ENCODE assay signal across 16 cellular contexts in genomic region chr5:983238-983524, GRCh38. TPM values are rescaled to one million over a fixed set of nuclear protein-coding genes. Genes with fewer than 3 reads are reported as not detected.
A peak's percentile ranks its signal among the peaks of the same experiment; 100 is the strongest.
DNase-seq lines count a peak whose midpoint lies in the region; ATAC-seq, FAIRE-seq and TF ChIP-seq lines count a peak whose summit lies in the region.
"Had no signal": no experiment of that assay in that cellular context is flagged by ENCODE, and none has a peak within 500 bp of the region (broad histone marks: within the 10 kb centered on the region; RNA-seq: fewer than 3 reads in every experiment).

No MANE protein-coding gene starts in this region.

- TF ChIP-seq POLR2A in H1 (IDR thresholded peaks at IDR 0.05; ENCODE audit: control extremely low read depth in 1 of 2, low read depth in 2 of 2, low read length in 2 of 2) = no peak

- H2BK12ac ChIP-seq in H1 (ENCODE audit: low read depth, low read length) = 0 out of 2 replicates have a peak overlapping the region, but pooled peaks have one; percentile 60
- H2BK12ac ChIP-seq in trophoblast cell (ENCODE audit: low read length) = no peak overlapping the region

- CTCF ChIA-PET in H1 (lab: Charles Lee; ENCODE audit: partially characterized antibody) = interaction anchor here (1.0 to 5.0 kb wide), 14 partner anchors 9 to 204 kb away, joined by 4 to 39 read pairs (median 5); partner anchors contain the start of gene NKD2

- H3K27me3 ChIP-seq in right cardiac atrium (ENCODE audit: control insufficient read depth, insufficient read depth) (no peaks in the 10 kb centered on the region), H1 (replicated peaks in 1 of 4; ENCODE audit: control insufficient read depth in 3 of 4, extremely low read depth in 1 of 4, insufficient read depth in 3 of 4, low read length in 3 of 4) (no peaks in the 10 kb centered on the region), trophoblast cell (ENCODE audit: insufficient read depth, low read length) (no peaks in the 10 kb centered on the region), GM23248 (replicated peaks; ENCODE audit: insufficient read depth) (peaks cover 10% of the 10 kb centered on the region; the same call in 1 of the 2 replicates), brain microvascular endothelial cell (replicated peaks) (peaks cover 7% of the 10 kb centered on the region)

- H3K27me3 Mint-ChIP-seq in activated naive CD8-positive, alpha-beta T cell treated with anti-CD3 and anti-CD28 coated beads for 36 hours = peaks cover 29% of the 10 kb centered on the region

- no peak overlapping the region for H3K4ac ChIP-seq in H1 (replicated peaks; ENCODE audit: insufficient read length, low read depth, low read length)
- H3K4ac ChIP-seq in trophoblast cell (ENCODE audit: low read depth, low read length) = no peak overlapping the region

- TF ChIP-seq RAD21 in H1 (IDR thresholded peaks at IDR 0.05 in 1 of 2, conservative IDR thresholded peaks at IDR 0.05 in 1 of 2; ENCODE audit: low read depth in 2 of 2, low read length in 2 of 2) = no peak

- no peak overlapping the region for H2BK20ac ChIP-seq in H1 (ENCODE audit: low read length)

- TF ChIP-seq EP300 in H1 (IDR thresholded peaks at IDR 0.05; ENCODE audit: borderline replicate concordance in 1 of 2, low read depth in 2 of 2, low read length in 2 of 2) = no peak

- peaks cover 4% of the 10 kb centered on the region for H3K4me1 Mint-ChIP-seq in activated naive CD8-positive, alpha-beta T cell treated with anti-CD3 and anti-CD28 coated beads for 36 hours

- H4K91ac ChIP-seq in H1 (replicated peaks; ENCODE audit: insufficient read length, low read length) = no peak overlapping the region
- no peak overlapping the region for H4K91ac ChIP-seq in trophoblast cell (ENCODE audit: low read depth, low read length)

- H2AK5ac ChIP-seq in H1 (ENCODE audit: low read depth, low read length) (no peak overlapping the region), trophoblast cell (ENCODE audit: low read length) (no peak overlapping the region)

- no peaks in the 10 kb centered on the region; the same call in 1 of the 2 replicates for H3K79me1 ChIP-seq in H1 (ENCODE audit: low read depth, low read length)
- H3K79me1 ChIP-seq in trophoblast cell (ENCODE audit: low read length) = no peaks in the 10 kb centered on the region

- H3K4me3 Mint-ChIP-seq in activated naive CD8-positive, alpha-beta T cell treated with anti-CD3 and anti-CD28 coated beads for 36 hours = no peak overlapping the region
- H3K4me3 Mint-ChIP-seq: CD4-positive, alpha-beta memory T cell had no signal

- peaks cover 4% of the 10 kb centered on the region for H3K36me3 Mint-ChIP-seq in activated naive CD8-positive, alpha-beta T cell treated with anti-CD3 and anti-CD28 coated beads for 36 hours
- H3K36me3 Mint-ChIP-seq: CD4-positive, alpha-beta memory T cell had no signal

- H4K20me1 ChIP-seq in H1 (replicated peaks in 1 of 2; ENCODE audit: control insufficient read depth in 1 of 2, insufficient read depth in 2 of 2, low read length in 2 of 2) (peaks cover 0 to 4% of the 10 kb centered on the region in 2 experiments), GM23248 (ENCODE audit: insufficient read depth) (no peaks in the 10 kb centered on the region)

- H3K79me2 ChIP-seq in H1 (ENCODE audit: control insufficient read depth in 1 of 2, insufficient read depth in 2 of 2, low read length in 2 of 2) (no peaks in the 10 kb centered on the region), trophoblast cell (ENCODE audit: control insufficient read depth, insufficient read depth, low read length, poor library complexity) (no peaks in the 10 kb centered on the region), GM23248 (ENCODE audit: insufficient read depth) (no peaks in the 10 kb centered on the region)

- H2BK15ac ChIP-seq in H1 (ENCODE audit: low read length) = no peak overlapping the region

- in situ Hi-C loops in GM23248 (cut with MboI) (no loop called here), brain microvascular endothelial cell (cut with HindIII; ENCODE audit: low pct_ligation_motif_present, low sequenced_read_pairs) (no loop called here)

- no peaks in the 10 kb centered on the region for H3K9me2 ChIP-seq in GM23248 (ENCODE audit: insufficient read depth)

- H3K56ac ChIP-seq in H1 (replicated peaks; ENCODE audit: insufficient read length, low read depth, low read length) = no peak overlapping the region

- no peak overlapping the region for H3K4me3 ChIP-seq in right cardiac atrium (ENCODE audit: low read length)
- no peak overlapping the region for H3K4me3 ChIP-seq in H1 (ENCODE audit: extremely low read depth in 1 of 4, insufficient read depth in 2 of 4, low read depth in 3 of 4, low read length in 4 of 4)
- peak overlapping the region; percentile 57 for H3K4me3 ChIP-seq in trophoblast cell (ENCODE audit: low read depth, low read length)
- H3K4me3 ChIP-seq in GM23248 = no peak overlapping the region
- no peak overlapping the region for H3K4me3 ChIP-seq in brain microvascular endothelial cell (ENCODE audit: low read depth, low read length)

- H3K23ac ChIP-seq in H1 (ENCODE audit: insufficient read length) (no peak overlapping the region), trophoblast cell (ENCODE audit: low read length) (no peak overlapping the region)

- H3K27ac Mint-ChIP-seq in activated naive CD8-positive, alpha-beta T cell treated with anti-CD3 and anti-CD28 coated beads for 36 hours = no peak overlapping the region

- no peak overlapping the region for H2BK120ac ChIP-seq in H1 (replicated peaks; ENCODE audit: low read depth, low read length)
- no peak overlapping the region for H2BK120ac ChIP-seq in trophoblast cell (ENCODE audit: insufficient read depth, low read length, poor library complexity)

- no peak for FAIRE-seq in H1 (lab: Jason Lieb, UNC)

- no peak overlapping the region for H4K8ac ChIP-seq in H1 (ENCODE audit: extremely low read depth, insufficient read depth, low read length)
- no peak overlapping the region for H4K8ac ChIP-seq in trophoblast cell (ENCODE audit: low read depth, low read length)

- 91% methylated on average over 7 of the region's 7 CpGs for WGBS in right cardiac atrium
- WGBS in H1 (ENCODE audit: extremely low coverage in 1 of 2, insufficient coverage in 1 of 2, insufficient read length in 1 of 2, insufficient replicate concordance in 2 of 2, low coverage in 1 of 2, low lambda C conversion rate in 2 of 2, missing lambda C conversion rate in 1 of 2), 2 experiments = 95% methylated on average over 6 of the region's 7 CpGs; no CpG with 5 or more reads in 1 of the 2 experiments
- no CpG with 5 or more reads among the region's 7 CpGs for WGBS in trophoblast cell (ENCODE audit: extremely low coverage, insufficient coverage, insufficient read length)
- 90% methylated on average over 7 of the region's 7 CpGs; no CpG with 5 or more reads in 1 of the 2 experiments for WGBS in GM23248 (ENCODE audit: low coverage in 1 of 2, low lambda C conversion rate in 2 of 2, missing lambda C conversion rate in 2 of 2), 2 experiments

- H2BK5ac ChIP-seq in H1 (ENCODE audit: low read depth, low read length) (no peak overlapping the region), trophoblast cell (ENCODE audit: low read depth, low read length, poor library complexity) (no peak overlapping the region)

- H3K36me3 ChIP-seq in H1 (ENCODE audit: control insufficient read depth in 2 of 4, insufficient read depth in 4 of 4, low read length in 3 of 4) (no peaks in the 10 kb centered on the region), trophoblast cell (ENCODE audit: control insufficient read depth in 1 of 2, insufficient read depth in 2 of 2, low read length in 2 of 2) (no peaks in the 10 kb centered on the region), GM23248 (ENCODE audit: low read depth) (no peaks in the 10 kb centered on the region), brain microvascular endothelial cell (replicated peaks) (no peaks in the 10 kb centered on the region)

- no peak overlapping the region for H4K12ac ChIP-seq in trophoblast cell (ENCODE audit: low read depth, low read length)

- H3K9me3 Mint-ChIP-seq in activated naive CD8-positive, alpha-beta T cell treated with anti-CD3 and anti-CD28 coated beads for 36 hours = peaks cover 13% of the 10 kb centered on the region

- no peak overlapping the region for H3K4me2 ChIP-seq in H1 (ENCODE audit: insufficient read depth in 1 of 2, low read depth in 2 of 2, low read length in 2 of 2)
- H3K4me2 ChIP-seq in trophoblast cell (ENCODE audit: low read length) = no peak overlapping the region
- no peak overlapping the region for H3K4me2 ChIP-seq in GM23248 (ENCODE audit: unreplicated experiment)

- no peak overlapping the region for H4K5ac ChIP-seq in H1 (ENCODE audit: insufficient read length, low read depth, low read length)

- H3K27ac ChIP-seq in right cardiac atrium (ENCODE audit: low read length) = no peak overlapping the region
- no peak overlapping the region for H3K27ac ChIP-seq in H1 (ENCODE audit: low read depth, low read length)
- no peak overlapping the region for H3K27ac ChIP-seq in trophoblast cell (ENCODE audit: low read depth, low read length)
- H3K27ac ChIP-seq in GM23248 = no peak overlapping the region
- no peak overlapping the region for H3K27ac ChIP-seq in brain microvascular endothelial cell

- H3K23me2 ChIP-seq in H1 (ENCODE audit: low read depth, low read length) = peaks cover 4% of the 10 kb centered on the region; the same call in 1 of the 2 replicates

- intact Hi-C loops in right cardiac atrium (cut with DNase I) = no loop called here
- intact Hi-C loops in left ventricle myocardium superior (cut with micrococcal nuclease) = loop anchor here (10.0 kb wide), 1 partner anchor 662 kb away; no protein-coding TSS in a partner anchor

- ATAC-seq in right cardiac atrium (peak; percentile 8 to 36), left ventricle myocardium superior (no peak)

- POLR2A ChIA-PET in H1 (lab: Charles Lee; ENCODE audit: partially characterized antibody) = no interaction called here

- DNase-seq in right cardiac atrium (peak in 2 of 3 donors; percentile 9 to 56), left ventricle myocardium superior (no peak), H1 (ENCODE audit: low read depth in 1 of 2, low spot score in 2 of 2) (no peak), trophoblast cell (no peak), GM23248 (no peak), brain microvascular endothelial cell (no peak)
- DNase-seq in activated naive CD8-positive, alpha-beta T cell treated with anti-CD3 and anti-CD28 coated beads for 36 hours = no peak
- DNase-seq: Calu3; CD4-positive, alpha-beta memory T cell; HCEC 1CT; NCI-H1048; NCI-H1436 treated with DMSO at 0.1 percent for 48 hours; NCI-H2029 treated with DMSO at 0.1 percent for 48 hours; NCI-H510A; NCI-H774; RPMI8226 had no signal

- H3K9me3 ChIP-seq in right cardiac atrium (ENCODE audit: control insufficient read depth, low read length) = no peaks in the 10 kb centered on the region
- no peaks in the 10 kb centered on the region for H3K9me3 ChIP-seq in H1 (ENCODE audit: insufficient read depth in 2 of 2, low read depth in 1 of 2, low read length in 1 of 2)
- H3K9me3 ChIP-seq in trophoblast cell (ENCODE audit: insufficient read depth, low read depth, low read length) = peaks cover 8% of the 10 kb centered on the region
- H3K9me3 ChIP-seq in GM23248 (ENCODE audit: low read depth) = no peaks in the 10 kb centered on the region

- H3K4me1 ChIP-seq in right cardiac atrium (ENCODE audit: control insufficient read depth, insufficient read depth, low read length) (no peaks in the 10 kb centered on the region), H1 (replicated peaks in 1 of 4; ENCODE audit: control insufficient read depth in 3 of 4, insufficient read depth in 4 of 4, low read length in 3 of 4) (peaks cover 0 to 4% (median under 1%) of the 10 kb centered on the region in 4 experiments; a peak in 4 of 7 replicates), trophoblast cell (ENCODE audit: control insufficient read depth in 1 of 2, insufficient read depth in 2 of 2, low read length in 2 of 2) (no peaks in the 10 kb centered on the region), GM23248 (ENCODE audit: insufficient read depth) (peaks cover 10% of the 10 kb centered on the region)

- H3K9ac ChIP-seq in H1 (replicated peaks in 1 of 4; ENCODE audit: extremely low read depth in 1 of 4, low read depth in 3 of 4, low read length in 3 of 4) (no peak overlapping the region), trophoblast cell (ENCODE audit: low read length) (no peak overlapping the region), GM23248 (no peak overlapping the region)

- H3K14ac ChIP-seq in H1 (ENCODE audit: insufficient read length) (no peak overlapping the region), trophoblast cell (ENCODE audit: low read length) (no peak overlapping the region)

- peaks cover 10% of the 10 kb centered on the region for H3F3A ChIP-seq in GM23248 (ENCODE audit: insufficient read depth)

- H3K18ac ChIP-seq in H1 (ENCODE audit: extremely low read depth, low read length) (no peak overlapping the region), trophoblast cell (ENCODE audit: low read length) (no peak overlapping the region)

- no peak for TF ChIP-seq CTCF in H1 (IDR thresholded peaks at IDR 0.05; ENCODE audit: control extremely low read depth in 1 of 3, insufficient read depth in 1 of 3, low read depth in 1 of 3, low read length in 3 of 3)
- TF ChIP-seq CTCF in brain microvascular endothelial cell (IDR thresholded peaks at IDR 0.05; ENCODE audit: low read depth, low read length, missing control alignments) = no peak

- H2AFZ ChIP-seq in H1 (ENCODE audit: low read length) = no peak overlapping the region; the same call in 1 of the 2 replicates
- no peak overlapping the region for H2AFZ ChIP-seq in trophoblast cell (ENCODE audit: insufficient read depth, low read length, poor library complexity)
- H2AFZ ChIP-seq in GM23248 = no peak overlapping the region

RNA-seq across cellular contexts. Expression of gene NKD2, which starts 25.4 kb away (rescaled TPM):
- total RNA-seq in right cardiac atrium = 1 to 10 TPM; 1.9 to 8.6 (median 3.1) TPM
- 2.6 TPM for polyA plus RNA-seq in right cardiac atrium
- total RNA-seq in left ventricle myocardium superior = 3.4 TPM
- 6.3 and 7.9 TPM in 2 replicates for total RNA-seq in H1 (2021; fragmentation: NEBNext Ultra II Directional; extraction: Animal tissue kit (Norgen Biotek cat#: 25700))
- 5.5 and 7.8 TPM in 2 replicates for polyA plus RNA-seq in H1 (2011; rRNA removed)
- 6.4 TPM for polyA plus RNA-seq in H1 (2011; cell fraction: cytosol; rRNA removed)
- 32.5 TPM for polyA plus RNA-seq in H1 (2011; cell fraction: nucleus; rRNA removed)
- 3.0 to 8.7 TPM (median 8.2 TPM) in 4 replicates for polyA plus RNA-seq in H1 (2012, experiment 1 of 2)
- polyA plus RNA-seq in H1 (2012, experiment 2 of 2) = 3.8 TPM
- 6.7 TPM for polyA plus RNA-seq in H1 (2013, experiment 1 of 2)
- polyA plus RNA-seq in H1 (2013, experiment 2 of 2) = 5.7 TPM
- 1.2 and 1.3 TPM in 2 replicates for polyA minus RNA-seq in H1 (2011; rRNA and poly(A)+ RNA removed)
- 3.6 TPM for polyA minus RNA-seq in H1 (2011; cell fraction: cytosol; rRNA and poly(A)+ RNA removed)
- 4.4 TPM for polyA minus RNA-seq in H1 (2011; cell fraction: nucleus; rRNA and poly(A)+ RNA removed)
- 6.0 and 6.6 TPM in 2 replicates for polyA plus RNA-seq in trophoblast cell (2013)
- total RNA-seq in GM23248 (2014; rRNA removed; shearing (Covaris generic)) = not detected in 2 replicates
- not detected in 2 replicates for polyA plus RNA-seq in GM23248 (2016; fragmentation: Nextera tagmentation; extraction: Ambion mirVana)
- under 1 TPM; 0.66 to 0.82 TPM for total RNA-seq in activated naive CD8-positive, alpha-beta T cell treated with anti-CD3 and anti-CD28 coated beads for 36 hours
- total RNA-seq: CD4-positive, alpha-beta memory T cell had no signal
- polyA plus RNA-seq: CD4-positive, alpha-beta memory T cell had no signal

Comparison
In these comparisons a context has a peak if more than half of its experiments do, and no peak if none do; other contexts are left out.
1. DNase-seq: peak in right cardiac atrium (2 of 3); none in left ventricle myocardium superior (single experiment), H1 (0 of 2), trophoblast cell (0 of 2), GM23248 (single experiment), activated naive CD8-positive, alpha-beta T cell treated with anti-CD3 and anti-CD28 coated beads for 36 hours (single experiment) and brain microvascular endothelial cell (single experiment).